Comparison of ENCODE assay signal across 26 cellular contexts in the genomic region with DNA sequence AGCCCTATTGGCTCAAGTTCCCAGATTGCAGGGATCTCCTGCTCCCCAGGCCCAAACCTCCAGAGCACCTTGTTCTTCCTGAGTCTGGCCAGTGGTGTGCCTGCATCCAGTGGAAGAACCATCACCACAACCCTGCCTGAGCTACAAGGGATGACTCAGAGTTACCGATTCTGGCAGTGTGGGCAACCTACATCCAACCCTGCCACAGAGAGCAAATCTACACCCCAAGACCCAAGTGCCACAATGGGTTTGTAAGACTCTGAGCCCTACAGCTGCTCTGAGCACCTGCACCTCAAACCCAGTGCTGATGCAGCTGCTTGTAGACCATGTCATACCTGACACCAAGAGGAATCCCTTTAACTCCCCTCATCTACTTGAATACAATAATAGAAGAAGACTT.
DNase-seq lines count a peak whose midpoint lies in the region; ATAC-seq and TF ChIP-seq lines count a peak whose summit lies in the region.
"Had no signal": no experiment of that assay in that cellular context is flagged by ENCODE, and none has a peak within 500 bp of the region (broad histone marks: within the 10 kb centered on the region; RNA-seq: fewer than 3 reads in every experiment).

No MANE protein-coding gene starts in this region.

- CTCF ChIA-PET in activated CD4-positive, alpha-beta T cell treated with anti-CD3 and anti-CD28 coated beads for 36 hours (lab: Charles Lee): interaction anchor here (0.7 kb wide), 1 partner anchor 113 kb away, joined by 3 read pairs; no protein-coding TSS in a partner anchor
- CTCF ChIA-PET in PC-3 (lab: Charles Lee): no interaction called here

- intact Hi-C loops in activated CD4-positive, alpha-beta T cell treated with anti-CD3 and anti-CD28 coated beads for 36 hours (cut with DNase I, micrococcal nuclease): no loop called here
- intact Hi-C loops in PC-3 (cut with micrococcal nuclease): loop anchor here (10.0 kb wide), 1 partner anchor 157 kb away; a partner anchor contains a TSS

- H3K27me3 ChIP-seq in PC-3 (ENCODE audit: low read length): no peaks in the 10 kb centered on the region
- H3K27me3 ChIP-seq: BLaER1 had no signal

- no peak overlapping the region for H3K27ac Mint-ChIP-seq in activated CD4-positive, alpha-beta T cell treated with anti-CD3 and anti-CD28 coated beads for 36 hours
- H3K27ac Mint-ChIP-seq in stimulated activated effector memory CD8-positive, alpha-beta T cell treated with anti-CD3 and anti-CD28 coated beads, Interleukin-12 subunit alpha, Interleukin-12 subunit beta, amount 100 ng/mL, for 72 hours: peak overlapping the region; percentile 43
- H3K27ac Mint-ChIP-seq: CD4-positive, alpha-beta T cell; IgD-negative memory B cell had no signal

- no peak overlapping the region for H3K4me2 ChIP-seq in PC-3 (ENCODE audit: low read length)
- H3K4me2 ChIP-seq: BLaER1 had no signal

- no peak overlapping the region for H3K4me3 Mint-ChIP-seq in activated CD4-positive, alpha-beta T cell treated with anti-CD3 and anti-CD28 coated beads for 36 hours
- no peak overlapping the region for H3K4me3 Mint-ChIP-seq in stimulated activated effector memory CD8-positive, alpha-beta T cell treated with anti-CD3 and anti-CD28 coated beads, Interleukin-12 subunit alpha, Interleukin-12 subunit beta, amount 100 ng/mL, for 72 hours
- H3K4me3 Mint-ChIP-seq: CD4-positive, alpha-beta T cell; IgD-negative memory B cell had no signal

- DNase-seq in activated CD4-positive, alpha-beta T cell treated with anti-CD3 and anti-CD28 coated beads for 36 hours: no peak
- DNase-seq in activated CD4-positive, alpha-beta T cell treated with anti-CD3 and anti-CD28 coated beads for 1 hour: no peak
- DNase-seq in LHCN-M2 (ENCODE audit: low read depth): peak; percentile 33
- no peak for DNase-seq in stimulated activated effector memory CD8-positive, alpha-beta T cell treated with anti-CD3 and anti-CD28 coated beads, Interleukin-12 subunit alpha, Interleukin-12 subunit beta, amount 100 ng/mL, for 72 hours (ENCODE audit: low spot score in 2 of 2)
- DNase-seq in PC-3: no peak
- no peak for DNase-seq in NCI-H1105 (lab: John Stamatoyannopoulos, UW)
- DNase-seq: ACHN; CD4-positive, alpha-beta T cell; COR-L47; DND-41; GOT3; NCI-H1417; NCI-H1694 treated with DMSO at 0.1 percent for 48 hours; NCI-H2081 treated with DMSO at 0.1 percent for 48 hours; NCI-H2171 treated with DMSO at 0.1 percent for 48 hours; NCI-H446; NCI-H526; RPMI8226; SHP77 treated with DMSO at 0.1 percent for 48 hours had no signal

- H3K9ac ChIP-seq in PC-3 (ENCODE audit: low read length): no peak overlapping the region
- H3K9ac ChIP-seq: BLaER1 had no signal

- H3K27ac ChIP-seq in PC-3 (ENCODE audit: low read length): no peak overlapping the region
- H3K27ac ChIP-seq: 22Rv1, BLaER1, SK-N-MC had no signal

- H4K20me1 ChIP-seq in PC-3 (ENCODE audit: low read length): no peaks in the 10 kb centered on the region
- H4K20me1 ChIP-seq: BLaER1 had no signal

- H2AFZ ChIP-seq in PC-3 (ENCODE audit: low read length): no peak overlapping the region

- peaks cover 5% of the 10 kb centered on the region for H3K27me3 Mint-ChIP-seq in activated CD4-positive, alpha-beta T cell treated with anti-CD3 and anti-CD28 coated beads for 36 hours

- peaks cover 12% of the 10 kb centered on the region for H3K4me1 ChIP-seq in PC-3 (ENCODE audit: insufficient read depth, low read length)
- H3K4me1 ChIP-seq: BLaER1 had no signal

- no peaks in the 10 kb centered on the region for H3K4me1 Mint-ChIP-seq in activated CD4-positive, alpha-beta T cell treated with anti-CD3 and anti-CD28 coated beads for 36 hours
- no peaks in the 10 kb centered on the region for H3K4me1 Mint-ChIP-seq in stimulated activated effector memory CD8-positive, alpha-beta T cell treated with anti-CD3 and anti-CD28 coated beads, Interleukin-12 subunit alpha, Interleukin-12 subunit beta, amount 100 ng/mL, for 72 hours
- H3K4me1 Mint-ChIP-seq: IgD-negative memory B cell had no signal

- no peaks in the 10 kb centered on the region for H3K79me2 ChIP-seq in PC-3 (ENCODE audit: low read length)

- H3F3A ChIP-seq in PC-3 (ENCODE audit: low read length, unreplicated experiment): no peaks in the 10 kb centered on the region

- H3K36me3 Mint-ChIP-seq in activated CD4-positive, alpha-beta T cell treated with anti-CD3 and anti-CD28 coated beads for 36 hours (ENCODE audit: low read depth): no peaks in the 10 kb centered on the region
- H3K36me3 Mint-ChIP-seq in stimulated activated effector memory CD8-positive, alpha-beta T cell treated with anti-CD3 and anti-CD28 coated beads, Interleukin-12 subunit alpha, Interleukin-12 subunit beta, amount 100 ng/mL, for 72 hours: no peaks in the 10 kb centered on the region
- H3K36me3 Mint-ChIP-seq: IgD-negative memory B cell had no signal

- POLR2A ChIA-PET in activated CD4-positive, alpha-beta T cell treated with anti-CD3 and anti-CD28 coated beads for 36 hours (lab: Charles Lee): interaction anchor here (0.6 kb wide), 1 partner anchor 283 kb away, joined by 3 read pairs; no protein-coding TSS in a partner anchor
- POLR2A ChIA-PET in PC-3 (lab: Charles Lee; ENCODE audit: unreplicated experiment): no interaction called here

- peak; percentile 33 for ATAC-seq in activated CD4-positive, alpha-beta T cell treated with anti-CD3 and anti-CD28 coated beads for 36 hours
- ATAC-seq in esophagus mucosa (peak; percentile 16), PC-3 (no peak), HG03521 (IDR thresholded peaks at IDR 0.05; ENCODE audit: unreplicated experiment) (no peak)
- ATAC-seq in stimulated activated effector memory CD8-positive, alpha-beta T cell treated with anti-CD3 and anti-CD28 coated beads, Interleukin-12 subunit alpha, Interleukin-12 subunit beta, amount 100 ng/mL, for 72 hours: peak; percentile 65
- ATAC-seq: HCT116 had no signal

- no peaks in the 10 kb centered on the region for H3K9me2 ChIP-seq in PC-3 (replicated peaks; ENCODE audit: low read length)

- no peak overlapping the region for H3K4me3 ChIP-seq in PC-3 (ENCODE audit: low read length)
- H3K4me3 ChIP-seq: BLaER1, SK-N-MC had no signal

- H3K36me3 ChIP-seq in PC-3 (ENCODE audit: low read depth, low read length): no peaks in the 10 kb centered on the region

- BruUV-seq in PC-3 (replicated peaks; lab: Mats Ljungman, UMichigan): no TSS peak

- H3K9me3 Mint-ChIP-seq in activated CD4-positive, alpha-beta T cell treated with anti-CD3 and anti-CD28 coated beads for 36 hours (ENCODE audit: low read depth): no peaks in the 10 kb centered on the region
- H3K9me3 Mint-ChIP-seq in stimulated activated effector memory CD8-positive, alpha-beta T cell treated with anti-CD3 and anti-CD28 coated beads, Interleukin-12 subunit alpha, Interleukin-12 subunit beta, amount 100 ng/mL, for 72 hours: no peaks in the 10 kb centered on the region

- TF ChIP-seq CTCF in PC-3 (conservative IDR thresholded peaks at IDR 0.05; ENCODE audit: low read depth, low read length): no peak

- H3K9me3 ChIP-seq in PC-3 (ENCODE audit: low read length): no peaks in the 10 kb centered on the region
- H3K9me3 ChIP-seq: BLaER1 had no signal

Comparison
In these comparisons a context has a peak if more than half of its experiments do, and no peak if none do; other contexts are left out.
1. ATAC-seq: peak in activated CD4-positive, alpha-beta T cell treated with anti-CD3 and anti-CD28 coated beads for 36 hours (single experiment), esophagus mucosa (single experiment) and stimulated activated effector memory CD8-positive, alpha-beta T cell treated with anti-CD3 and anti-CD28 coated beads, Interleukin-12 subunit alpha, Interleukin-12 subunit beta, amount 100 ng/mL, for 72 hours (single experiment); none in PC-3 (single experiment) and HG03521 (single experiment).